In genomic region chr3:190537131-190537530, GRCh38 we compare ENCODE assay signal across 35 cellular contexts.
"Had no signal": no experiment of that assay in that cellular context is flagged by ENCODE, and none has a peak within 500 bp of the region (broad histone marks: within the 10 kb centered on the region; RNA-seq: fewer than 3 reads in every experiment).

No MANE protein-coding gene starts in this region.

- H3K27me3 ChIP-seq: colonic mucosa, dorsolateral prefrontal cortex, gastrocnemius medialis, hepatocyte, sigmoid colon, stomach, thyroid gland, upper lobe of left lung, vagina had no signal

- H2AFZ ChIP-seq: hepatocyte, parathyroid adenoma had no signal

- H3K4me2 ChIP-seq: hepatocyte, smooth muscle cell had no signal

- ATAC-seq: activated CD4-positive, CD25-positive, alpha-beta regulatory T cell treated with anti-CD3 and anti-CD28 coated beads, Interleukin-2, amount 50 U/mL, for 24 hours; gastrocnemius medialis; left cardiac atrium; left ventricle myocardium superior; naive thymus-derived CD4-positive, alpha-beta T cell; psoas muscle; stimulated activated memory B cell treated with anti-CD40 and anti-IgM and Interleukin-4, amounts not matched to agents 10 μg/mL and 1 μg/mL and 100 μg/mL, for 72 hours had no signal

- H3K4me3 ChIP-seq: colonic mucosa, dorsolateral prefrontal cortex, gastrocnemius medialis, hepatocyte, psoas muscle, sigmoid colon, smooth muscle cell, stomach, thyroid gland, upper lobe of left lung, vagina had no signal

- H3K9me3 ChIP-seq: colonic mucosa, gastrocnemius medialis, psoas muscle, sigmoid colon, stomach, thyroid gland, upper lobe of left lung, vagina had no signal

- H3K27ac Mint-ChIP-seq: activated CD4-positive, alpha-beta memory T cell treated with anti-CD3 and anti-CD28 coated beads for 36 hours; activated naive CD4-positive, alpha-beta T cell treated with anti-CD3 and anti-CD28 coated beads, Interleukin-2, amount 10 ng/mL, durations not matched to agents 7 days and 5 days; activated naive CD8-positive, alpha-beta T cell treated with anti-CD3 and anti-CD28 coated beads, Interleukin-2, amount 10 ng/mL, durations not matched to agents 7 days and 5 days; activated T-cell treated with anti-CD3 and anti-CD28 coated beads, Interleukin-2, amount 50 U/mL, for 24 hours; stimulated activated memory B cell treated with anti-CD40 and anti-IgM and Interleukin-4, amounts not matched to agents 10 μg/mL and 1 μg/mL and 100 μg/mL, for 72 hours had no signal

- DNase-seq: activated CD4-positive, alpha-beta memory T cell treated with anti-CD3 and anti-CD28 coated beads for 36 hours; activated CD4-positive, alpha-beta T cell treated with anti-CD3 and anti-CD28 coated beads, Interleukin-2, amount 10 ng/mL, durations not matched to agents 24 days and 14 days; activated CD8-positive, alpha-beta memory T cell treated with anti-CD3 and anti-CD28 coated beads, Interleukin-2, amount 50 U/mL, for 48 hours; activated gamma-delta T cell; activated naive CD4-positive, alpha-beta T cell treated with anti-CD3 and anti-CD28 coated beads, Interleukin-2, amount 10 ng/mL, durations not matched to agents 7 days and 5 days; activated naive CD8-positive, alpha-beta T cell treated with anti-CD3 and anti-CD28 coated beads, Interleukin-2, amount 10 ng/mL, durations not matched to agents 7 days and 5 days; activated T-cell treated with anti-CD3 and anti-CD28 coated beads, Interleukin-2, amount 50 U/mL, for 24 hours; amygdala; colonic mucosa; dorsolateral prefrontal cortex; effector memory CD4-positive, alpha-beta T cell; gastrocnemius medialis; glutamatergic neuron; islet precursor cell; left cardiac atrium; left ventricle myocardium superior; midbrain; naive thymus-derived CD4-positive, alpha-beta T cell; nucleus accumbens; psoas muscle; sigmoid colon; stimulated activated CD4-positive, alpha-beta T cell treated with anti-CD3 and anti-CD28 coated beads, Interleukin-1b, Interleukin-23, amount 100 ng/mL, for 48 hours; stimulated activated CD4-positive, alpha-beta T cell treated with anti-CD3 and anti-CD28 coated beads, Interleukin-4, amount 100 ng/mL, for 4 hours; stimulated activated CD8-positive, alpha-beta memory T cell treated with anti-CD3 and anti-CD28 coated beads, Interleukin-4, amount 100 ng/mL, for 48 hours; stomach; thyroid gland; upper lobe of left lung; WERI-Rb-1 had no signal

- H3K9me3 Mint-ChIP-seq: activated CD4-positive, alpha-beta memory T cell treated with anti-CD3 and anti-CD28 coated beads for 36 hours; activated CD4-positive, alpha-beta T cell treated with anti-CD3 and anti-CD28 coated beads, Interleukin-2, amount 10 ng/mL, durations not matched to agents 24 days and 14 days; activated naive CD4-positive, alpha-beta T cell treated with anti-CD3 and anti-CD28 coated beads, Interleukin-2, amount 10 ng/mL, durations not matched to agents 7 days and 5 days; activated naive CD8-positive, alpha-beta T cell treated with anti-CD3 and anti-CD28 coated beads, Interleukin-2, amount 10 ng/mL, durations not matched to agents 7 days and 5 days; activated T-cell treated with anti-CD3 and anti-CD28 coated beads, Interleukin-2, amount 50 U/mL, for 24 hours; naive thymus-derived CD4-positive, alpha-beta T cell; neural crest cell; stimulated activated memory B cell treated with anti-CD40 and anti-IgM and Interleukin-4, amounts not matched to agents 10 μg/mL and 1 μg/mL and 100 μg/mL, for 72 hours had no signal

- H3K36me3 ChIP-seq: colonic mucosa, gastrocnemius medialis, sigmoid colon, stomach, thyroid gland, upper lobe of left lung, vagina, WERI-Rb-1 had no signal

- H3K4me3 Mint-ChIP-seq: activated CD4-positive, alpha-beta memory T cell treated with anti-CD3 and anti-CD28 coated beads for 36 hours; activated CD4-positive, alpha-beta T cell treated with anti-CD3 and anti-CD28 coated beads, Interleukin-2, amount 10 ng/mL, durations not matched to agents 24 days and 14 days; activated naive CD4-positive, alpha-beta T cell treated with anti-CD3 and anti-CD28 coated beads, Interleukin-2, amount 10 ng/mL, durations not matched to agents 7 days and 5 days; activated naive CD8-positive, alpha-beta T cell treated with anti-CD3 and anti-CD28 coated beads, Interleukin-2, amount 10 ng/mL, durations not matched to agents 7 days and 5 days; activated T-cell treated with anti-CD3 and anti-CD28 coated beads, Interleukin-2, amount 50 U/mL, for 24 hours; neural crest cell; stimulated activated memory B cell treated with anti-CD40 and anti-IgM and Interleukin-4, amounts not matched to agents 10 μg/mL and 1 μg/mL and 100 μg/mL, for 72 hours had no signal

- H3K27ac ChIP-seq: colonic mucosa, dorsolateral prefrontal cortex, gastrocnemius medialis, hepatocyte, parathyroid adenoma, psoas muscle, sigmoid colon, stomach, thyroid gland, upper lobe of left lung, vagina, WERI-Rb-1 had no signal

- H3K79me2 ChIP-seq: parathyroid adenoma had no signal

- H3K9ac ChIP-seq: parathyroid adenoma had no signal

- H3K4me1 ChIP-seq: colonic mucosa, parathyroid adenoma, thyroid gland had no signal

- H3K27me3 Mint-ChIP-seq: activated CD4-positive, alpha-beta memory T cell treated with anti-CD3 and anti-CD28 coated beads for 36 hours; activated CD4-positive, alpha-beta T cell treated with anti-CD3 and anti-CD28 coated beads, Interleukin-2, amount 10 ng/mL, durations not matched to agents 24 days and 14 days; activated naive CD4-positive, alpha-beta T cell treated with anti-CD3 and anti-CD28 coated beads, Interleukin-2, amount 10 ng/mL, durations not matched to agents 7 days and 5 days; activated naive CD8-positive, alpha-beta T cell treated with anti-CD3 and anti-CD28 coated beads, Interleukin-2, amount 10 ng/mL, durations not matched to agents 7 days and 5 days; activated T-cell treated with anti-CD3 and anti-CD28 coated beads, Interleukin-2, amount 50 U/mL, for 24 hours; naive thymus-derived CD4-positive, alpha-beta T cell; stimulated activated memory B cell treated with anti-CD40 and anti-IgM and Interleukin-4, amounts not matched to agents 10 μg/mL and 1 μg/mL and 100 μg/mL, for 72 hours had no signal
